In the genomic region with DNA sequence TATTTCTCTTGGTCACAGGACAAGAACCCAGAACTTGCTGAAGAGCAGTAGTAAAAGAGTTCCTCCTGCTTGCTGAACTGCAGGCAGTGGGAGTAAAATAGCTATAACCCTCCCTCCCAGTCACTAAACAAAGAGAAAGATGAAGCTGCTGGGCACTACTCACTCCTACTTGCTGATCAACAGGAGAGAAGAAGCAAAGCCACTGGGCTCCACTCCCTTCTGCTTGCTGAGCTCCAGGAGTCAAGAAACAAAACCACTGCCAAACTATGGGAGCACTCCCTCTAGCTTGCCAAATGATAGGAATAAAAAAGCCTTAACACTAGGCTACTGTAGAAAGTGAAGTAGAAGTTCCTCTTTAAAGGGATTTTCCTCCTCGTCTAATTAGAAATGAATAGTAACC, we compare ENCODE assay signal across 22 cellular contexts.
DNase-seq lines count a peak whose midpoint lies in the region; ATAC-seq, FAIRE-seq and TF ChIP-seq lines count a peak whose summit lies in the region.
"Had no signal": no experiment of that assay in that cellular context is flagged by ENCODE, and none has a peak within 500 bp of the region (broad histone marks: within the 10 kb centered on the region; RNA-seq: fewer than 3 reads in every experiment).

No MANE protein-coding gene starts in this region.

- no peaks in the 10 kb centered on the region for H3K9me3 Mint-ChIP-seq in neural progenitor cell

- H3K4me3 ChIP-seq in H1 (ENCODE audit: extremely low read depth in 1 of 4, insufficient read depth in 2 of 4, low read depth in 3 of 4, low read length in 4 of 4) (no peak overlapping the region), neural progenitor cell (no peak overlapping the region), psoas muscle (no peak overlapping the region)
- H3K4me3 ChIP-seq: BLaER1 had no signal

- in situ Hi-C loops in KBM-7 (cut with MboI; ENCODE audit: low pct_unique_long_range_greater_than_20kb, low sequenced_read_pairs), result no loop called here

- no peak overlapping the region for H3K27ac ChIP-seq in H1 (ENCODE audit: low read depth, low read length)
- H3K27ac ChIP-seq in neural progenitor cell, result no peak overlapping the region
- no peak overlapping the region for H3K27ac ChIP-seq in psoas muscle
- H3K27ac ChIP-seq: BLaER1 had no signal

- no peak overlapping the region for H4K8ac ChIP-seq in H1 (ENCODE audit: extremely low read depth, insufficient read depth, low read length)

- H3K9ac ChIP-seq in H1 (replicated peaks in 1 of 4; ENCODE audit: extremely low read depth in 1 of 4, low read depth in 3 of 4, low read length in 3 of 4), result no peak overlapping the region
- H3K9ac ChIP-seq in neural progenitor cell, result no peak overlapping the region
- H3K9ac ChIP-seq: BLaER1 had no signal

- CTCF ChIA-PET in H1 (lab: Charles Lee; ENCODE audit: partially characterized antibody), result interaction anchor here (0.7 to 1.1 kb wide), 4 partner anchors 12 to 202 kb away, joined by 3 to 7 read pairs (median 4); no protein-coding TSS in a partner anchor

- POLR2A ChIA-PET in H1 (lab: Charles Lee; ENCODE audit: partially characterized antibody), result no interaction called here

- no peaks in the 10 kb centered on the region for H3K4me1 Mint-ChIP-seq in neural progenitor cell
- H3K4me1 Mint-ChIP-seq: CD14-positive monocyte; CD4-positive, alpha-beta memory T cell; CD4-positive, CD25-positive, alpha-beta regulatory T cell had no signal

- H3K4me1 ChIP-seq in H1 (replicated peaks in 1 of 4; ENCODE audit: control insufficient read depth in 3 of 4, insufficient read depth in 4 of 4, low read length in 3 of 4), result no peaks in the 10 kb centered on the region
- H3K4me1 ChIP-seq in neural progenitor cell, result no peaks in the 10 kb centered on the region
- no peaks in the 10 kb centered on the region for H3K4me1 ChIP-seq in psoas muscle
- H3K4me1 ChIP-seq: BE2C, BLaER1, Caco-2 had no signal

- DNase-seq in KBM-7 (peak; percentile 1), H1 (ENCODE audit: low read depth in 1 of 2, low spot score in 2 of 2) (no peak), neural progenitor cell (ENCODE audit: low spot score) (no peak), psoas muscle (no peak), SHP77 (lab: John Stamatoyannopoulos, UW) (no peak)
- DNase-seq: 8988T; ACHN; BE2C; C1 segment of cervical spinal cord; Caco-2; Calu3; CD4-positive, alpha-beta memory T cell; CD4-positive, CD25-positive, alpha-beta regulatory T cell; DMS79 treated with DMSO at 0.1 percent for 48 hours; GF-D8 had no signal

- H3K27me3 Mint-ChIP-seq in neural progenitor cell (ENCODE audit: insufficient read depth, low read depth), result no peaks in the 10 kb centered on the region
- H3K27me3 Mint-ChIP-seq: CD4-positive, alpha-beta memory T cell; CD4-positive, CD25-positive, alpha-beta regulatory T cell had no signal

- ATAC-seq in psoas muscle, result no peak

- no peak overlapping the region for H2BK120ac ChIP-seq in H1 (replicated peaks; ENCODE audit: low read depth, low read length)

- FAIRE-seq in H1 (lab: Jason Lieb, UNC), result no peak
- FAIRE-seq: A204.1, D721Med, G401.6, GM12891, GM19239 had no signal

- no peak for TF ChIP-seq RAD21 in H1 (IDR thresholded peaks at IDR 0.05 in 1 of 2, conservative IDR thresholded peaks at IDR 0.05 in 1 of 2; ENCODE audit: low read depth in 2 of 2, low read length in 2 of 2)

- no peak for TF ChIP-seq CTCF in H1 (IDR thresholded peaks at IDR 0.05; ENCODE audit: control extremely low read depth in 1 of 3, insufficient read depth in 1 of 3, low read depth in 1 of 3, low read length in 3 of 3)
- no peak for TF ChIP-seq CTCF in neural progenitor cell (IDR thresholded peaks at IDR 0.05)
- no peak for TF ChIP-seq CTCF in psoas muscle (IDR thresholded peaks at IDR 0.05)

- H3K4me2 ChIP-seq in H1 (ENCODE audit: insufficient read depth in 1 of 2, low read depth in 2 of 2, low read length in 2 of 2) (no peak overlapping the region), neural progenitor cell (no peak overlapping the region)
- H3K4me2 ChIP-seq: BLaER1 had no signal

- no peak overlapping the region for H3K56ac ChIP-seq in H1 (replicated peaks; ENCODE audit: insufficient read length, low read depth, low read length)

- H3K36me3 Mint-ChIP-seq in neural progenitor cell, result no peaks in the 10 kb centered on the region
- H3K36me3 Mint-ChIP-seq: CD14-positive monocyte; CD4-positive, alpha-beta memory T cell; CD4-positive, CD25-positive, alpha-beta regulatory T cell had no signal

- no peak for TF ChIP-seq POLR2A in H1 (IDR thresholded peaks at IDR 0.05; ENCODE audit: control extremely low read depth in 1 of 2, low read depth in 2 of 2, low read length in 2 of 2)

- H3K27ac Mint-ChIP-seq in neural progenitor cell, result no peak overlapping the region
- H3K27ac Mint-ChIP-seq: CD14-positive monocyte; CD4-positive, alpha-beta memory T cell; CD4-positive, CD25-positive, alpha-beta regulatory T cell had no signal

- H3K14ac ChIP-seq in H1 (ENCODE audit: insufficient read length), result no peak overlapping the region

- no peak overlapping the region for H3K4me3 Mint-ChIP-seq in neural progenitor cell
- H3K4me3 Mint-ChIP-seq: CD14-positive monocyte; CD4-positive, alpha-beta memory T cell; CD4-positive, CD25-positive, alpha-beta regulatory T cell had no signal

- no peaks in the 10 kb centered on the region for H3K27me3 ChIP-seq in H1 (replicated peaks in 1 of 4; ENCODE audit: control insufficient read depth in 3 of 4, extremely low read depth in 1 of 4, insufficient read depth in 3 of 4, low read length in 3 of 4)
- no peaks in the 10 kb centered on the region for H3K27me3 ChIP-seq in neural progenitor cell
- H3K27me3 ChIP-seq in psoas muscle (ENCODE audit: insufficient read depth in 3 of 3, low read length in 2 of 3), result no peaks in the 10 kb centered on the region
- H3K27me3 ChIP-seq: BE2C, BLaER1 had no signal

- WGBS in H1 (ENCODE audit: extremely low coverage in 1 of 2, insufficient coverage in 1 of 2, insufficient read length in 1 of 2, insufficient replicate concordance in 2 of 2, low coverage in 1 of 2, low lambda C conversion rate in 2 of 2, missing lambda C conversion rate in 1 of 2), 2 experiments, result 88% methylated on average over 1 of the region's 1 CpG; no CpG with 5 or more reads in 1 of the 2 experiments
- 90 to 96% (median 95%) methylated on average over 1 of the region's 1 CpG for WGBS in psoas muscle, 3 donors

- intact Hi-C loops in psoas muscle (cut with DNase I), result no loop called here

- H3K4ac ChIP-seq in H1 (replicated peaks; ENCODE audit: insufficient read length, low read depth, low read length), result no peak overlapping the region

- peak overlapping the region; percentile 82 for H2AFZ ChIP-seq in H1 (ENCODE audit: low read length)
- H2AFZ ChIP-seq in neural progenitor cell (replicated peaks), result peak overlapping the region; percentile 38

- H2BK5ac ChIP-seq in H1 (ENCODE audit: low read depth, low read length), result peak overlapping the region; percentile 54; the same call in 1 of the 2 replicates

- no peak overlapping the region for H4K91ac ChIP-seq in H1 (replicated peaks; ENCODE audit: insufficient read length, low read length)

- H3K79me2 ChIP-seq in H1 (ENCODE audit: control insufficient read depth in 1 of 2, insufficient read depth in 2 of 2, low read length in 2 of 2) (no peaks in the 10 kb centered on the region), neural progenitor cell (ENCODE audit: low read depth) (no peaks in the 10 kb centered on the region)

- H3K9me3 ChIP-seq in H1 (ENCODE audit: insufficient read depth in 2 of 2, low read depth in 1 of 2, low read length in 1 of 2) (no peaks in the 10 kb centered on the region), neural progenitor cell (ENCODE audit: low read depth) (no peaks in the 10 kb centered on the region), psoas muscle (no peaks in the 10 kb centered on the region)
- H3K9me3 ChIP-seq: BE2C, Caco-2 had no signal

- no peaks in the 10 kb centered on the region for H4K20me1 ChIP-seq in H1 (replicated peaks in 1 of 2; ENCODE audit: control insufficient read depth in 1 of 2, insufficient read depth in 2 of 2, low read length in 2 of 2)
- H4K20me1 ChIP-seq in neural progenitor cell (ENCODE audit: low read depth), result no peaks in the 10 kb centered on the region
- H4K20me1 ChIP-seq: BLaER1 had no signal

- H3F3A ChIP-seq in neural progenitor cell (ENCODE audit: low read depth), result no peaks in the 10 kb centered on the region

- no peak overlapping the region; the same call in 1 of the 2 replicates for H2BK20ac ChIP-seq in H1 (ENCODE audit: low read length)

- no peaks in the 10 kb centered on the region for H3K79me1 ChIP-seq in H1 (ENCODE audit: low read depth, low read length)

- no peak overlapping the region for H3K23ac ChIP-seq in H1 (ENCODE audit: insufficient read length)

- no peak overlapping the region for H2BK12ac ChIP-seq in H1 (ENCODE audit: low read depth, low read length)

- H3K23me2 ChIP-seq in H1 (ENCODE audit: low read depth, low read length), result no peaks in the 10 kb centered on the region

- H3K36me3 ChIP-seq in H1 (ENCODE audit: control insufficient read depth in 2 of 4, insufficient read depth in 4 of 4, low read length in 3 of 4) (no peaks in the 10 kb centered on the region), neural progenitor cell (no peaks in the 10 kb centered on the region), psoas muscle (ENCODE audit: insufficient read depth in 1 of 2, low read depth in 1 of 2) (no peaks in the 10 kb centered on the region)
- H3K36me3 ChIP-seq: BE2C, BLaER1 had no signal

- no peak overlapping the region for H2BK15ac ChIP-seq in H1 (ENCODE audit: low read length)

- H2AK5ac ChIP-seq in H1 (ENCODE audit: low read depth, low read length), result no peak overlapping the region

- no peak overlapping the region for H4K5ac ChIP-seq in H1 (ENCODE audit: insufficient read length, low read depth, low read length)

- no peak for TF ChIP-seq EP300 in H1 (IDR thresholded peaks at IDR 0.05; ENCODE audit: borderline replicate concordance in 1 of 2, low read depth in 2 of 2, low read length in 2 of 2)

- H3K18ac ChIP-seq in H1 (ENCODE audit: extremely low read depth, low read length), result no peak overlapping the region

TF ChIP-seq in H1, 55 proteins besides CTCF, POLR2A, EP300 and RAD21:
- TF ChIP-seq HDAC2 (IDR thresholded peaks at IDR 0.05; ENCODE audit: borderline replicate concordance in 1 of 2, low read depth in 2 of 2, low read length in 2 of 2) (no peak), JUN (IDR thresholded peaks at IDR 0.05; ENCODE audit: low read depth, low read length) (no peak), TBP (IDR thresholded peaks at IDR 0.05; ENCODE audit: low read depth, low read length) (no peak), SP2 (IDR thresholded peaks at IDR 0.05; ENCODE audit: low read length) (no peak), RFX5 (IDR thresholded peaks at IDR 0.05; ENCODE audit: borderline replicate concordance, low read depth, low read length) (no peak)
